Comparison of ENCODE assay signal across 8 cellular contexts in genomic region chr1:184792450-184792969, GRCh38. TPM values are rescaled to one million over a fixed set of nuclear protein-coding genes. Genes with fewer than 3 reads are reported as not detected.
DNase-seq lines count a peak whose midpoint lies in the region; ATAC-seq and TF ChIP-seq lines count a peak whose summit lies in the region.

No MANE protein-coding gene starts in this region.

- peak; percentile 88 for ATAC-seq in naive thymus-derived CD4-positive, alpha-beta T cell
- ATAC-seq in GM18868 (IDR thresholded peaks at IDR 0.05; ENCODE audit: unreplicated experiment) (no peak), HG03095 (IDR thresholded peaks at IDR 0.05; ENCODE audit: unreplicated experiment) (no peak)

- peaks cover 11% of the 10 kb centered on the region for H3K4me1 Mint-ChIP-seq in activated naive CD4-positive, alpha-beta T cell treated with anti-CD3 and anti-CD28 coated beads for 36 hours (ENCODE audit: low read depth)
- peaks cover 10% of the 10 kb centered on the region for H3K4me1 Mint-ChIP-seq in activated naive CD4-positive, alpha-beta T cell treated with anti-CD3 and anti-CD28 coated beads, Interleukin-2, amount 10 ng/mL, durations not matched to agents 7 days and 5 days
- H3K4me1 Mint-ChIP-seq in naive thymus-derived CD4-positive, alpha-beta T cell = peaks cover 0 to 9% (median 6%) of the 10 kb centered on the region in 7 donors

- CTCF ChIA-PET in activated naive CD4-positive, alpha-beta T cell treated with anti-CD3 and anti-CD28 coated beads for 36 hours (lab: Charles Lee) = interaction anchor here (0.6 to 0.7 kb wide), 2 partner anchors 16 to 775 kb away, joined by 3 to 4 read pairs; no protein-coding TSS in a partner anchor
- CTCF ChIA-PET in activated naive CD4-positive, alpha-beta T cell treated with anti-CD3 and anti-CD28 coated beads, Interleukin-2, amount 10 ng/mL, durations not matched to agents 7 days and 5 days (lab: Charles Lee) = interaction anchor here (0.6 to 1.1 kb wide), 2 partner anchors 13 to 163 kb away, joined by 4 read pairs; no protein-coding TSS in a partner anchor
- CTCF ChIA-PET in SK-N-SH (lab: Yijun Ruan, JAX) = interaction anchor here (2.8 to 3.9 kb wide), 2 partner anchors 14 to 378 kb away, joined by 14 to 16 read pairs; no protein-coding TSS in a partner anchor
- CTCF ChIA-PET in naive thymus-derived CD4-positive, alpha-beta T cell (lab: Charles Lee) = no interaction called here

- no peak for TF ChIP-seq POLR2A in esophagus muscularis mucosa (IDR thresholded peaks at IDR 0.05; ENCODE audit: low read depth)

- POLR2A ChIA-PET in SK-N-SH (lab: Yijun Ruan, JAX) = no interaction called here
- POLR2A ChIA-PET in naive thymus-derived CD4-positive, alpha-beta T cell (lab: Charles Lee) = no interaction called here

- no peak overlapping the region for H3K4me3 Mint-ChIP-seq in activated naive CD4-positive, alpha-beta T cell treated with anti-CD3 and anti-CD28 coated beads for 36 hours
- H3K4me3 Mint-ChIP-seq in activated naive CD4-positive, alpha-beta T cell treated with anti-CD3 and anti-CD28 coated beads, Interleukin-2, amount 10 ng/mL, durations not matched to agents 7 days and 5 days = no peak overlapping the region
- no peak overlapping the region for H3K4me3 Mint-ChIP-seq in naive thymus-derived CD4-positive, alpha-beta T cell

- DNase-seq in activated naive CD4-positive, alpha-beta T cell treated with anti-CD3 and anti-CD28 coated beads for 36 hours = peak; percentile 39
- no peak for DNase-seq in activated naive CD4-positive, alpha-beta T cell treated with anti-CD3 and anti-CD28 coated beads, Interleukin-2, amount 10 ng/mL, durations not matched to agents 7 days and 5 days
- DNase-seq in SK-N-SH (no peak), esophagus muscularis mucosa (ENCODE audit: extremely low spot score) (peak; percentile 94), activated gamma-delta T cell (lab: John Stamatoyannopoulos, UW) (no peak)
- DNase-seq in naive thymus-derived CD4-positive, alpha-beta T cell = no peak

- no peaks in the 10 kb centered on the region for H3K9me3 Mint-ChIP-seq in activated naive CD4-positive, alpha-beta T cell treated with anti-CD3 and anti-CD28 coated beads for 36 hours
- H3K9me3 Mint-ChIP-seq in activated naive CD4-positive, alpha-beta T cell treated with anti-CD3 and anti-CD28 coated beads, Interleukin-2, amount 10 ng/mL, durations not matched to agents 7 days and 5 days = no peaks in the 10 kb centered on the region
- H3K9me3 Mint-ChIP-seq in naive thymus-derived CD4-positive, alpha-beta T cell = no peaks in the 10 kb centered on the region

- no peaks in the 10 kb centered on the region for H4K20me1 ChIP-seq in SK-N-SH (ENCODE audit: insufficient read depth)

- TF ChIP-seq CTCF in SK-N-SH (IDR thresholded peaks at IDR 0.05) (no peak), esophagus muscularis mucosa (IDR thresholded peaks at IDR 0.05) (no peak)

- peaks cover 28% of the 10 kb centered on the region for H3F3A ChIP-seq in SK-N-SH (replicated peaks; ENCODE audit: insufficient read depth)

- WGBS in SK-N-SH (ENCODE audit: low lambda C conversion rate) = 5% methylated on average over 5 of the region's 5 CpGs
- 17% methylated on average over 5 of the region's 5 CpGs for WGBS in esophagus muscularis mucosa

- H3K4me3 ChIP-seq in SK-N-SH (ENCODE audit: low read depth in 2 of 2, low read length in 1 of 2) (peak overlapping the region in 1 of 2 experiments; percentile 40; a peak in 2 of 4 replicates), esophagus muscularis mucosa (no peak overlapping the region)
- H3K4me3 ChIP-seq in naive thymus-derived CD4-positive, alpha-beta T cell (ENCODE audit: low read length) = no peak overlapping the region

- TF ChIP-seq EP300 in SK-N-SH (IDR thresholded peaks at IDR 0.05; ENCODE audit: borderline replicate concordance in 1 of 2, low read depth in 1 of 2, low read length in 1 of 2) (peak; percentile 90 to 99), esophagus muscularis mucosa (IDR thresholded peaks at IDR 0.05) (no peak)

- H3K36me3 ChIP-seq in SK-N-SH (replicated peaks in 1 of 2; ENCODE audit: control insufficient read depth in 1 of 2, insufficient read depth in 2 of 2, low read length in 1 of 2) (peaks cover 0 to 17% of the 10 kb centered on the region in 2 experiments), esophagus muscularis mucosa (peaks cover 20 to 50% (median 37%) of the 10 kb centered on the region in 4 donors)
- H3K36me3 ChIP-seq in naive thymus-derived CD4-positive, alpha-beta T cell (ENCODE audit: control insufficient read depth in 2 of 3, insufficient read depth in 3 of 3, low read length in 3 of 3) = no peaks in the 10 kb centered on the region

- peak overlapping the region; percentile 71 for H3K4me2 ChIP-seq in SK-N-SH

- H3K4me1 ChIP-seq in SK-N-SH (ENCODE audit: control insufficient read depth in 1 of 2, insufficient read depth in 2 of 2, low read depth in 1 of 2, low read length in 1 of 2) (peaks cover 11 to 27% of the 10 kb centered on the region in 2 experiments), esophagus muscularis mucosa (peaks cover 16 to 24% (median 22%) of the 10 kb centered on the region in 4 donors)
- H3K4me1 ChIP-seq in naive thymus-derived CD4-positive, alpha-beta T cell (ENCODE audit: control insufficient read depth in 2 of 2, insufficient read depth in 2 of 2, low read length in 2 of 2) = no peaks in the 10 kb centered on the region

- no peaks in the 10 kb centered on the region for H3K9me3 ChIP-seq in SK-N-SH
- no peaks in the 10 kb centered on the region for H3K9me3 ChIP-seq in esophagus muscularis mucosa
- H3K9me3 ChIP-seq in naive thymus-derived CD4-positive, alpha-beta T cell (ENCODE audit: control insufficient read depth in 2 of 3, low read length in 3 of 3) = no peaks in the 10 kb centered on the region

- intact Hi-C loops in activated naive CD4-positive, alpha-beta T cell treated with anti-CD3 and anti-CD28 coated beads for 36 hours (cut with micrococcal nuclease) = loop anchor here (1.0 to 2.0 kb wide), 2 partner anchors 38 to 49 kb away; partner anchors contain the start of gene EDEM3
- intact Hi-C loops in esophagus muscularis mucosa (cut with DNase I) = no loop called here
- intact Hi-C loops in naive thymus-derived CD4-positive, alpha-beta T cell (cut with micrococcal nuclease) = no loop called here

- H3K27ac ChIP-seq in SK-N-SH (ENCODE audit: low read depth in 2 of 2, low read length in 1 of 2) = peak overlapping the region; percentile 78 to 99
- peak overlapping the region; percentile 43 to 79 (median 70) for H3K27ac ChIP-seq in esophagus muscularis mucosa (replicated peaks in 1 of 4)
- no peak overlapping the region for H3K27ac ChIP-seq in naive thymus-derived CD4-positive, alpha-beta T cell (ENCODE audit: low read depth, low read length)

- H3K79me2 ChIP-seq in SK-N-SH (ENCODE audit: insufficient read depth) = no peaks in the 10 kb centered on the region

- H3K27me3 ChIP-seq in SK-N-SH (ENCODE audit: insufficient read depth) (no peaks in the 10 kb centered on the region), esophagus muscularis mucosa (no peaks in the 10 kb centered on the region)
- no peaks in the 10 kb centered on the region for H3K27me3 ChIP-seq in naive thymus-derived CD4-positive, alpha-beta T cell (ENCODE audit: control insufficient read depth in 2 of 2, insufficient read depth in 2 of 2, low read length in 2 of 2)

- H3K27ac Mint-ChIP-seq in activated naive CD4-positive, alpha-beta T cell treated with anti-CD3 and anti-CD28 coated beads for 36 hours = no peak overlapping the region
- H3K27ac Mint-ChIP-seq in activated naive CD4-positive, alpha-beta T cell treated with anti-CD3 and anti-CD28 coated beads, Interleukin-2, amount 10 ng/mL, durations not matched to agents 7 days and 5 days = no peak overlapping the region
- no peak overlapping the region for H3K27ac Mint-ChIP-seq in naive thymus-derived CD4-positive, alpha-beta T cell

- peak overlapping the region; percentile 57; the same call in 1 of the 2 replicates for H2AFZ ChIP-seq in SK-N-SH (ENCODE audit: low read depth)

- H3K9me2 ChIP-seq in SK-N-SH = no peaks in the 10 kb centered on the region

- no peaks in the 10 kb centered on the region for H3K27me3 Mint-ChIP-seq in activated naive CD4-positive, alpha-beta T cell treated with anti-CD3 and anti-CD28 coated beads for 36 hours (ENCODE audit: low read depth)
- H3K27me3 Mint-ChIP-seq in activated naive CD4-positive, alpha-beta T cell treated with anti-CD3 and anti-CD28 coated beads, Interleukin-2, amount 10 ng/mL, durations not matched to agents 7 days and 5 days = no peaks in the 10 kb centered on the region
- H3K27me3 Mint-ChIP-seq in naive thymus-derived CD4-positive, alpha-beta T cell = no peaks in the 10 kb centered on the region

- no peak for TF ChIP-seq RAD21 in SK-N-SH (IDR thresholded peaks at IDR 0.05; ENCODE audit: low read length)

- H3K9ac ChIP-seq in SK-N-SH = peak overlapping the region; percentile 76

- no peaks in the 10 kb centered on the region for H3K36me3 Mint-ChIP-seq in activated naive CD4-positive, alpha-beta T cell treated with anti-CD3 and anti-CD28 coated beads for 36 hours (ENCODE audit: low read depth)
- H3K36me3 Mint-ChIP-seq in activated naive CD4-positive, alpha-beta T cell treated with anti-CD3 and anti-CD28 coated beads, Interleukin-2, amount 10 ng/mL, durations not matched to agents 7 days and 5 days = peaks cover 17% of the 10 kb centered on the region
- H3K36me3 Mint-ChIP-seq in naive thymus-derived CD4-positive, alpha-beta T cell = peaks cover 0 to 14% (median 0%) of the 10 kb centered on the region in 5 donors

TF ChIP-seq in SK-N-SH, 30 proteins besides CTCF, POLR2A, EP300 and RAD21 (continues in another document):
- no peak for TF ChIP-seq CHD2 (IDR thresholded peaks at IDR 0.05; ENCODE audit: low read length, partially characterized antibody)
- peak; percentile 90; the same call in 1 of the 2 replicates for TF ChIP-seq POLR2AphosphoS5 (IDR thresholded peaks at IDR 0.05; ENCODE audit: low read depth, low read length)

RNA-seq across cellular contexts. Expression of gene EDEM3, which starts 37.9 kb away (rescaled TPM):
- total RNA-seq in activated naive CD4-positive, alpha-beta T cell treated with anti-CD3 and anti-CD28 coated beads for 36 hours = 10 to 100 TPM in 1 of 2 experiments, 1 to 10 TPM in 1; 9.9 to 10.5 TPM
- polyA plus RNA-seq in SK-N-SH (2012; rRNA removed) = 28.6 and 37.2 TPM in 2 replicates
- polyA plus RNA-seq in SK-N-SH (2012; cell fraction: cytosol; rRNA removed) = 34.7 and 42.6 TPM in 2 replicates
- 16.2 and 48.0 TPM in 2 replicates for polyA plus RNA-seq in SK-N-SH (2012; cell fraction: nucleus; rRNA removed)
- 10 to 100 TPM; 28.7 to 36.1 (median 29.4) TPM for total RNA-seq in esophagus muscularis mucosa
- total RNA-seq in naive thymus-derived CD4-positive, alpha-beta T cell = 10 to 100 TPM; 21.0 to 55.9 (median 33.9) TPM
- 10 to 100 TPM in 1 of 2 donors, 1 to 10 TPM in 1; 9.3 to 12.4 TPM for polyA plus RNA-seq in naive thymus-derived CD4-positive, alpha-beta T cell

Comparison
In these comparisons a context has a peak if more than half of its experiments do, and no peak if none do; other contexts are left out.
1. DNase-seq: peak in activated naive CD4-positive, alpha-beta T cell treated with anti-CD3 and anti-CD28 coated beads for 36 hours (single experiment) and esophagus muscularis mucosa (single experiment); none in activated naive CD4-positive, alpha-beta T cell treated with anti-CD3 and anti-CD28 coated beads, Interleukin-2, amount 10 ng/mL, durations not matched to agents 7 days and 5 days (single experiment), SK-N-SH (single experiment), naive thymus-derived CD4-positive, alpha-beta T cell (0 of 9) and activated gamma-delta T cell (single experiment).